ENCODE assay signal across 16 cellular contexts in the genomic region with DNA sequence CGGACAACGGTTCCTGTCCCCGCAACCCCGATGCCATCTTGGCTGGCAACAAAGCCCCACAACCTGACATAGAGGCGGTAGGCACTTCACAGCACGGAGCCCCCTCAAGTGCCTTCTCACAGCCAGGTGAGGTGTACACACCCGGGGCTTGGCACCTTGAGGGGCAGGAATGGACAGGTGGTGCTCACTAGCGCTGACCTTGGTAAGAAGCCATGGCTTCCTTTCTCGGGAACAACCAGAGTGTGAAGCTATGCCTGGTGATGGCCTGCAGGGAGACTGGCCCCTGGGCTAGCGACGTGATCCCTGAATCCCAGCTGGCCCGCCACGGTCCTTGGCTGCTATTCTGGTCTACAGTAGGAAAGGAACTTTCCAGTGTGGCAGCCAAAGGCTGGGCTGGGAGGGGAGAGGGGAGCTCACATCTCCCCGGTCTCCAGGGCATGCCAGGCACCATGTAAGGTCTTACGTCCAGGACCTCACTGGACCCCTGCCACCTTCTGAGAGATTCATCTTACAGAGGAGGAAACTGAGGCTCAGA.
"Had no signal": no experiment of that assay in that cellular context is flagged by ENCODE, and none has a peak within 500 bp of the region (broad histone marks: within the 10 kb centered on the region; RNA-seq: fewer than 3 reads in every experiment).

No MANE protein-coding gene starts in this region.

- H3K9me3 ChIP-seq: prostate gland, tibial artery, upper lobe of left lung, uterus had no signal

- DNase-seq: cortex of kidney; dorsolateral prefrontal cortex; effector CD8-positive, alpha-beta T cell; immature natural killer cell; naive B cell; retina; stimulated activated CD4-positive, alpha-beta T cell treated with anti-CD3 and anti-CD28 coated beads, Interleukin-2, amount 100 ng/mL, for 48 hours; stimulated activated naive CD8-positive, alpha-beta T cell treated with anti-CD3 and anti-CD28 coated beads, Interleukin-15, Interleukin-2, amounts not matched to agents 100 U/mL and 50 U/mL, for 24 hours; tibial artery; upper lobe of left lung; uterus had no signal

- H3K27ac Mint-ChIP-seq: nephron had no signal

- H3K4me2 ChIP-seq: smooth muscle cell had no signal

- H3K27me3 ChIP-seq: dorsolateral prefrontal cortex, tibial artery, upper lobe of left lung, uterus had no signal

- H3K4me3 Mint-ChIP-seq: naive B cell, nephron had no signal

- H3K27ac ChIP-seq: parathyroid adenoma, prostate gland, tibial artery, upper lobe of left lung, uterus had no signal

- ATAC-seq: esophagus mucosa; stimulated activated naive CD8-positive, alpha-beta T cell treated with anti-CD3 and anti-CD28 coated beads, Interleukin-15, Interleukin-2, amounts not matched to agents 100 U/mL and 50 U/mL, for 24 hours had no signal

- H3K9me3 Mint-ChIP-seq: immature natural killer cell, naive B cell, nephron had no signal

- H3K36me3 ChIP-seq: uterus had no signal

- H3K4me1 Mint-ChIP-seq: nephron had no signal

- H3K9ac ChIP-seq: parathyroid adenoma had no signal

- H3K4me3 ChIP-seq: dorsolateral prefrontal cortex, prostate gland, smooth muscle cell, tibial artery, upper lobe of left lung, uterus had no signal

- H3K27me3 Mint-ChIP-seq: naive B cell had no signal

- H3K4me1 ChIP-seq: parathyroid adenoma, prostate gland, upper lobe of left lung, uterus had no signal
